21 cellular contexts compared by ENCODE assay signal in genomic region chr14:59939828-59940227, GRCh38. TPM values are rescaled to one million over a fixed set of nuclear protein-coding genes. Genes with fewer than 3 reads are reported as not detected.
DNase-seq lines count a peak whose midpoint lies in the region; ATAC-seq and TF ChIP-seq lines count a peak whose summit lies in the region.
"Had no signal": no experiment of that assay in that cellular context is flagged by ENCODE, and none has a peak within 500 bp of the region (broad histone marks: within the 10 kb centered on the region; RNA-seq: fewer than 3 reads in every experiment).

No MANE protein-coding gene starts in this region.

- DNase-seq in activated T-cell treated with anti-CD3 and anti-CD28 coated beads, Interleukin-2, amount 50 U/mL, for 4 hours = no peak
- no peak for DNase-seq in activated T-cell treated with anti-CD3 and anti-CD28 coated beads, Interleukin-2, amount 50 U/mL, for 48 hours
- DNase-seq in left colon (no peak), AG08396 (ENCODE audit: low spot score) (no peak), NCI-H1417 treated with DMSO at 0.1 percent for 48 hours (lab: John Stamatoyannopoulos, UW) (no peak), smooth muscle cell (lab: John Stamatoyannopoulos, UW; ENCODE audit: unreplicated experiment) (no peak)
- DNase-seq: activated T-cell treated with anti-CD3 and anti-CD28 coated beads for 4 hours; CD4-positive, CD25-positive, alpha-beta regulatory T cell; foreskin keratinocyte; mesendoderm; MG63; right lobe of liver; stimulated activated CD4-positive, alpha-beta T cell treated with anti-CD3 and anti-CD28 coated beads, Interleukin-4, amount 100 ng/mL, for 24 hours; upper lobe of right lung had no signal

- no peak overlapping the region for H3K4me3 Mint-ChIP-seq in activated T-cell treated with anti-CD3 and anti-CD28 coated beads, Interleukin-2, amount 50 U/mL, for 4 hours
- H3K4me3 Mint-ChIP-seq: CD4-positive, CD25-positive, alpha-beta regulatory T cell; neural crest cell had no signal

- no peak overlapping the region for H2AFZ ChIP-seq in smooth muscle cell (ENCODE audit: low read depth)

- no peak for TF ChIP-seq CTCF in smooth muscle cell (IDR thresholded peaks at IDR 0.05; ENCODE audit: borderline replicate concordance, insufficient read depth, poor library complexity, severe bottlenecking)

- H3K27me3 ChIP-seq in smooth muscle cell (ENCODE audit: low read depth) = no peaks in the 10 kb centered on the region
- H3K27me3 ChIP-seq: foreskin keratinocyte, MG63, right lobe of liver, upper lobe of right lung had no signal

- no peak overlapping the region for H3K4me3 ChIP-seq in smooth muscle cell
- H3K4me3 ChIP-seq: MG63, right lobe of liver, upper lobe of right lung had no signal

- H3K79me2 ChIP-seq in smooth muscle cell (ENCODE audit: low read depth) = no peaks in the 10 kb centered on the region

- peaks cover 6% of the 10 kb centered on the region for H3K9me3 Mint-ChIP-seq in activated T-cell treated with anti-CD3 and anti-CD28 coated beads, Interleukin-2, amount 50 U/mL, for 4 hours
- H3K9me3 Mint-ChIP-seq: neural crest cell had no signal

- no peak overlapping the region for H3K4me2 ChIP-seq in smooth muscle cell

- H3K4me1 Mint-ChIP-seq in activated T-cell treated with anti-CD3 and anti-CD28 coated beads, Interleukin-2, amount 50 U/mL, for 4 hours (ENCODE audit: low read depth) = no peaks in the 10 kb centered on the region
- H3K4me1 Mint-ChIP-seq: CD4-positive, CD25-positive, alpha-beta regulatory T cell; neural crest cell had no signal

- H3K36me3 ChIP-seq in smooth muscle cell (ENCODE audit: low read depth) = no peaks in the 10 kb centered on the region
- H3K36me3 ChIP-seq: MG63, right lobe of liver, upper lobe of right lung had no signal

- 79% methylated on average over 3 of the region's 3 CpGs for WGBS in smooth muscle cell (ENCODE audit: low lambda C conversion rate)

- no peaks in the 10 kb centered on the region for H3F3A ChIP-seq in smooth muscle cell (ENCODE audit: low read depth)

- H3K9me3 ChIP-seq in smooth muscle cell (replicated peaks; ENCODE audit: low read depth) = no peaks in the 10 kb centered on the region
- H3K9me3 ChIP-seq: MG63, right lobe of liver, upper lobe of right lung had no signal

- no peaks in the 10 kb centered on the region for H3K4me1 ChIP-seq in smooth muscle cell (ENCODE audit: low read depth)
- H3K4me1 ChIP-seq: foreskin keratinocyte, right lobe of liver, upper lobe of right lung had no signal

- intact Hi-C loops in left colon (cut with DNase I, micrococcal nuclease) = no loop called here

- H3K9ac ChIP-seq in smooth muscle cell (ENCODE audit: low read depth) = no peak overlapping the region

- ATAC-seq in activated T-cell treated with anti-CD3 and anti-CD28 coated beads, Interleukin-2, amount 50 U/mL, for 4 hours = peak; percentile 35 to 43
- ATAC-seq in GM21825 (IDR thresholded peaks at IDR 0.05; ENCODE audit: unreplicated experiment) (peak; percentile 65), HG03196 (IDR thresholded peaks at IDR 0.05; ENCODE audit: unreplicated experiment) (peak; percentile 75), left colon (no peak)
- ATAC-seq: foreskin keratinocyte, right lobe of liver, upper lobe of right lung had no signal

- H3K36me3 Mint-ChIP-seq in activated T-cell treated with anti-CD3 and anti-CD28 coated beads, Interleukin-2, amount 50 U/mL, for 4 hours (ENCODE audit: insufficient read depth) = no peaks in the 10 kb centered on the region
- H3K36me3 Mint-ChIP-seq: CD4-positive, CD25-positive, alpha-beta regulatory T cell had no signal

- no peaks in the 10 kb centered on the region for H4K20me1 ChIP-seq in smooth muscle cell (ENCODE audit: low read depth)

- no peak overlapping the region for H3K27ac ChIP-seq in smooth muscle cell (ENCODE audit: low read depth)
- H3K27ac ChIP-seq: foreskin keratinocyte, right lobe of liver, upper lobe of right lung had no signal

- peaks cover 8% of the 10 kb centered on the region for H3K27me3 Mint-ChIP-seq in activated T-cell treated with anti-CD3 and anti-CD28 coated beads, Interleukin-2, amount 50 U/mL, for 4 hours (ENCODE audit: low read depth)

RNA-seq across cellular contexts. Expression of gene LRRC9, which starts 19.9 kb away (rescaled TPM):
- not detected for total RNA-seq in activated T-cell treated with anti-CD3 and anti-CD28 coated beads, Interleukin-2, amount 50 U/mL, for 4 hours
- under 1 TPM; 0.06 to 0.34 TPM for total RNA-seq in left colon
- total RNA-seq in smooth muscle cell = 0.04 TPM in 1 of 2 replicates, not detected in the other
- polyA plus RNA-seq in smooth muscle cell = not detected in 2 replicates
- total RNA-seq: A172; CD4-positive, CD25-positive, alpha-beta regulatory T cell; Daoy; foreskin keratinocyte; HT1080; T-helper 1 cell treated with Interleukin-12 subunit alpha and Interleukin-12 subunit beta and Interleukin-4 antibody, amounts not matched to agents 30 ng/mL and 1 ng/mL, for 36 hours; upper lobe of right lung had no signal
- polyA plus RNA-seq: CD4-positive, CD25-positive, alpha-beta regulatory T cell; foreskin keratinocyte had no signal
